ENCODE assay signal across 8 cellular contexts in genomic region chr2:232611559-232612218, GRCh38. TPM values are rescaled to one million over a fixed set of nuclear protein-coding genes. Genes with fewer than 3 reads are reported as not detected.
DNase-seq lines count a peak whose midpoint lies in the region; ATAC-seq and TF ChIP-seq lines count a peak whose summit lies in the region.

No MANE protein-coding gene starts in this region.

- no peaks in the 10 kb centered on the region for H4K20me1 ChIP-seq in Loucy (ENCODE audit: insufficient read depth, low read length, poor library complexity, severe bottlenecking)

- no peak overlapping the region for H3K4me3 Mint-ChIP-seq in activated CD4-positive, alpha-beta T cell treated with anti-CD3 and anti-CD28 coated beads, Interleukin-2, amount 10 ng/mL, durations not matched to agents 7 days and 5 days

- H3F3A ChIP-seq in Loucy (ENCODE audit: low read depth) = no peaks in the 10 kb centered on the region

- ATAC-seq in GM18909 (IDR thresholded peaks at IDR 0.05; ENCODE audit: poor library complexity, unreplicated experiment) = no peak

- no peaks in the 10 kb centered on the region for H3K9me3 Mint-ChIP-seq in activated CD4-positive, alpha-beta T cell treated with anti-CD3 and anti-CD28 coated beads, Interleukin-2, amount 10 ng/mL, durations not matched to agents 7 days and 5 days

- H3K79me2 ChIP-seq in Loucy (ENCODE audit: insufficient read depth, low read length) = no peaks in the 10 kb centered on the region

- H3K36me3 Mint-ChIP-seq in activated CD4-positive, alpha-beta T cell treated with anti-CD3 and anti-CD28 coated beads, Interleukin-2, amount 10 ng/mL, durations not matched to agents 7 days and 5 days (ENCODE audit: low read depth) = no peaks in the 10 kb centered on the region

- H2AFZ ChIP-seq in Loucy (ENCODE audit: low read length) = peak overlapping the region; percentile 58; the same call in 1 of the 2 replicates

- H3K27ac Mint-ChIP-seq in activated CD4-positive, alpha-beta T cell treated with anti-CD3 and anti-CD28 coated beads, Interleukin-2, amount 10 ng/mL, durations not matched to agents 7 days and 5 days = no peak overlapping the region

- H3K27me3 ChIP-seq in Loucy (ENCODE audit: insufficient read depth, low read length, poor library complexity, severe bottlenecking) = no peaks in the 10 kb centered on the region

- H3K4me1 Mint-ChIP-seq in activated CD4-positive, alpha-beta T cell treated with anti-CD3 and anti-CD28 coated beads, Interleukin-2, amount 10 ng/mL, durations not matched to agents 7 days and 5 days = no peaks in the 10 kb centered on the region

- peak; percentile 67 for DNase-seq in GM03348 (ENCODE audit: low spot score)
- peak; percentile 63 for DNase-seq in activated CD4-positive, alpha-beta T cell treated with anti-CD3 and anti-CD28 coated beads, Interleukin-2, amount 10 ng/mL, durations not matched to agents 7 days and 5 days
- DNase-seq in medulla oblongata (ENCODE audit: extremely low spot score) = peak; percentile 57
- peak; percentile 40 to 52 for DNase-seq in stimulated activated CD8-positive, alpha-beta memory T cell treated with anti-CD3 and anti-CD28 coated beads, Interleukin-15, amount 100 ng/mL, for 48 hours (ENCODE audit: low read depth in 2 of 2)
- no peak for DNase-seq in NCI-H2029 (lab: John Stamatoyannopoulos, UW)

- CTCF ChIA-PET in activated CD4-positive, alpha-beta T cell treated with anti-CD3 and anti-CD28 coated beads, Interleukin-2, amount 10 ng/mL, durations not matched to agents 7 days and 5 days (lab: Charles Lee) = interaction anchor here (0.6 to 1.5 kb wide), 3 partner anchors 8 to 135 kb away, joined by 3 to 6 read pairs (median 3); no protein-coding TSS in a partner anchor

- H3K9ac ChIP-seq in Loucy (ENCODE audit: low read depth, low read length, poor library complexity, severe bottlenecking) = no peak overlapping the region

- peak overlapping the region; percentile 75 for H3K27ac ChIP-seq in cingulate gyrus (ENCODE audit: low read depth, low read length)

- TF ChIP-seq CTCF in Loucy (conservative IDR thresholded peaks at IDR 0.05; ENCODE audit: low read length) = peak; percentile 95

- H3K4me3 ChIP-seq in Loucy (ENCODE audit: low read length, poor library complexity, severe bottlenecking) = no peak overlapping the region

- no peaks in the 10 kb centered on the region for H3K9me2 ChIP-seq in Loucy (replicated peaks; ENCODE audit: low read depth, low read length)

- no peaks in the 10 kb centered on the region for H3K36me3 ChIP-seq in Loucy (ENCODE audit: insufficient read depth, low read length)

- POLR2A ChIA-PET in activated CD4-positive, alpha-beta T cell treated with anti-CD3 and anti-CD28 coated beads, Interleukin-2, amount 10 ng/mL, durations not matched to agents 7 days and 5 days (lab: Charles Lee) = no interaction called here

- no peak overlapping the region for H3K4me2 ChIP-seq in Loucy (ENCODE audit: low read depth, low read length, poor library complexity, severe bottlenecking)

- H3K4me1 ChIP-seq in Loucy (ENCODE audit: insufficient read depth, low read length, poor library complexity, severe bottlenecking) = no peaks in the 10 kb centered on the region

- peaks cover 1% of the 10 kb centered on the region for H3K27me3 Mint-ChIP-seq in activated CD4-positive, alpha-beta T cell treated with anti-CD3 and anti-CD28 coated beads, Interleukin-2, amount 10 ng/mL, durations not matched to agents 7 days and 5 days

- H3K9me3 ChIP-seq in Loucy (ENCODE audit: insufficient read depth, low read depth, low read length) = no peaks in the 10 kb centered on the region

RNA-seq across cellular contexts. Expression of gene EFHD1, which starts 21.7 kb away (rescaled TPM):
- under 1 TPM; 0.32 to 0.50 TPM for total RNA-seq in activated CD4-positive, alpha-beta T cell treated with anti-CD3 and anti-CD28 coated beads, Interleukin-2, amount 10 ng/mL, durations not matched to agents 7 days and 5 days
